Comparison of ENCODE assay signal across 19 cellular contexts in genomic region chr3:184552863-184553262, GRCh38. TPM values are rescaled to one million over a fixed set of nuclear protein-coding genes. Genes with fewer than 3 reads are reported as not detected.
A peak's percentile ranks its signal among the peaks of the same experiment; 100 is the strongest.
DNase-seq lines count a peak whose midpoint lies in the region; TF ChIP-seq lines count a peak whose summit lies in the region.
"Had no signal": no experiment of that assay in that cellular context is flagged by ENCODE, and none has a peak within 500 bp of the region (broad histone marks: within the 10 kb centered on the region; RNA-seq: fewer than 3 reads in every experiment).

No MANE protein-coding gene starts in this region.

- H3K27ac ChIP-seq in neuronal stem cell (replicated peaks; ENCODE audit: low read length) (no peak overlapping the region), tibial artery (no peak overlapping the region), vagina (no peak overlapping the region)
- H3K27ac ChIP-seq: 22Rv1, BLaER1, C4-2B, GM23248 had no signal

- H3K9me3 Mint-ChIP-seq in chondrocyte (ENCODE audit: low read depth): no peaks in the 10 kb centered on the region
- H3K9me3 Mint-ChIP-seq: CD8-positive, alpha-beta T cell had no signal

- no peak overlapping the region for H2BK120ac ChIP-seq in neuronal stem cell (ENCODE audit: low read depth, low read length)

- TF ChIP-seq POLR2A in vagina (IDR thresholded peaks at IDR 0.05): no peak

- H4K8ac ChIP-seq in neuronal stem cell (ENCODE audit: low read depth, low read length): no peak overlapping the region

- peak; percentile 17 for DNase-seq in activated effector memory CD4-positive, alpha-beta T cell treated with anti-CD3 and anti-CD28 coated beads, Interleukin-2, amount 50 U/mL, for 16 hours
- no peak for DNase-seq in activated effector memory CD4-positive, alpha-beta T cell treated with Interleukin-2 at 50 U/mL for 16 hours
- DNase-seq in chondrocyte (ENCODE audit: low spot score) (peak; percentile 33), neuronal stem cell (ENCODE audit: low spot score) (no peak), tibial artery (no peak), vagina (ENCODE audit: extremely low spot score in 2 of 2) (no peak), amniotic stem cell (lab: John Stamatoyannopoulos, UW) (no peak)
- DNase-seq: Caco-2; CD4-positive, CD25-positive, alpha-beta regulatory T cell; CD8-positive, alpha-beta T cell; DMS153; DND-41; GM23248; HCEC 1CT had no signal

- H2AFZ ChIP-seq in neuronal stem cell (ENCODE audit: low read length): no peak overlapping the region
- H2AFZ ChIP-seq: GM23248 had no signal

- no CpG with 5 or more reads among the region's 13 CpGs for WGBS in neuronal stem cell (ENCODE audit: extremely low coverage in 2 of 2, insufficient read length in 2 of 2, insufficient replicate concordance in 1 of 2), 2 donors

- H3K4me1 ChIP-seq in neuronal stem cell (ENCODE audit: control insufficient read depth in 2 of 2, insufficient read depth in 1 of 2, low read depth in 1 of 2, low read length in 2 of 2): peaks cover 0 to 10% of the 10 kb centered on the region in 2 donors
- peaks cover 0 to 5% (median 0%) of the 10 kb centered on the region in 4 donors for H3K4me1 ChIP-seq in tibial artery
- no peaks in the 10 kb centered on the region for H3K4me1 ChIP-seq in vagina
- H3K4me1 ChIP-seq: BLaER1, Caco-2 had no signal

- no peak overlapping the region for H4K91ac ChIP-seq in neuronal stem cell (ENCODE audit: low read depth, low read length, poor library complexity)

- H2BK12ac ChIP-seq in neuronal stem cell (ENCODE audit: low read length): no peak overlapping the region

- H3K4me2 ChIP-seq in neuronal stem cell (ENCODE audit: insufficient read depth, low read length, poor library complexity, severe bottlenecking): no peak overlapping the region
- H3K4me2 ChIP-seq: BLaER1 had no signal

- H3K27me3 ChIP-seq in neuronal stem cell (ENCODE audit: control insufficient read depth in 3 of 3, insufficient read depth in 3 of 3, low read depth in 1 of 3, low read length in 3 of 3) (peaks cover 0 to 63% (median 0%) of the 10 kb centered on the region in 3 experiments), tibial artery (peaks cover 0 to 31% of the 10 kb centered on the region in 2 donors), vagina (no peaks in the 10 kb centered on the region)
- H3K27me3 ChIP-seq: BLaER1 had no signal

- H2AK5ac ChIP-seq in neuronal stem cell (ENCODE audit: low read depth, low read length): no peak overlapping the region

- no peak overlapping the region for H3K18ac ChIP-seq in neuronal stem cell (ENCODE audit: low read length)

- no peaks in the 10 kb centered on the region for H3K9me3 ChIP-seq in neuronal stem cell (replicated peaks in 1 of 2; ENCODE audit: control insufficient read depth in 2 of 2, insufficient read depth in 1 of 2, low read depth in 1 of 2, low read length in 2 of 2)
- H3K9me3 ChIP-seq in tibial artery: no peaks in the 10 kb centered on the region
- no peaks in the 10 kb centered on the region for H3K9me3 ChIP-seq in vagina
- H3K9me3 ChIP-seq: BLaER1, Caco-2 had no signal

- no peak overlapping the region for H3K4ac ChIP-seq in neuronal stem cell (ENCODE audit: low read length)

- no peaks in the 10 kb centered on the region for H3K36me3 ChIP-seq in neuronal stem cell (replicated peaks in 1 of 2; ENCODE audit: control insufficient read depth in 2 of 2, insufficient read depth in 2 of 2, low read length in 2 of 2)
- no peaks in the 10 kb centered on the region for H3K36me3 ChIP-seq in tibial artery
- H3K36me3 ChIP-seq in vagina: no peaks in the 10 kb centered on the region
- H3K36me3 ChIP-seq: BLaER1 had no signal

- no peak overlapping the region for H2BK5ac ChIP-seq in neuronal stem cell (ENCODE audit: low read length)

- no peaks in the 10 kb centered on the region for H3K79me1 ChIP-seq in neuronal stem cell (ENCODE audit: low read depth, low read length)

- TF ChIP-seq CTCF in chondrocyte (IDR thresholded peaks at IDR 0.05): no peak
- no peak for TF ChIP-seq CTCF in tibial artery (IDR thresholded peaks at IDR 0.05)
- TF ChIP-seq CTCF in vagina (IDR thresholded peaks at IDR 0.05): no peak

- no peak overlapping the region for H3K14ac ChIP-seq in neuronal stem cell (ENCODE audit: low read length)

- no peak overlapping the region for H3K27ac Mint-ChIP-seq in chondrocyte (ENCODE audit: unreplicated experiment)
- H3K27ac Mint-ChIP-seq: B cell; CD4-positive, CD25-positive, alpha-beta regulatory T cell; CD8-positive, alpha-beta T cell had no signal

- H3K4me3 ChIP-seq in neuronal stem cell (ENCODE audit: low read length in 2 of 2) (no peak overlapping the region), tibial artery (no peak overlapping the region), vagina (no peak overlapping the region)
- H3K4me3 ChIP-seq: BLaER1, GM12878, GM23248 had no signal

- no peak overlapping the region for H3K23ac ChIP-seq in neuronal stem cell (ENCODE audit: low read depth, low read length, poor library complexity)

- H3K4me1 Mint-ChIP-seq in chondrocyte (ENCODE audit: low read depth): no peaks in the 10 kb centered on the region
- H3K4me1 Mint-ChIP-seq: B cell had no signal

- peak overlapping the region; percentile 7 for H3K9ac ChIP-seq in neuronal stem cell (ENCODE audit: low read depth, low read length, poor library complexity)
- H3K9ac ChIP-seq: BLaER1, GM23248 had no signal

- intact Hi-C loops in tibial artery (cut with DNase I; ENCODE audit: low total_unique reads): no loop called here
- intact Hi-C loops in vagina (cut with DNase I): no loop called here

- no peak overlapping the region for H3K4me3 Mint-ChIP-seq in chondrocyte (ENCODE audit: unreplicated experiment)
- H3K4me3 Mint-ChIP-seq: B cell; CD4-positive, CD25-positive, alpha-beta regulatory T cell; CD8-positive, alpha-beta T cell had no signal

- peaks cover 24% of the 10 kb centered on the region for H3K27me3 Mint-ChIP-seq in chondrocyte (ENCODE audit: low read depth)

- H2BK15ac ChIP-seq in neuronal stem cell (ENCODE audit: low read length): no peak overlapping the region

- H3K36me3 Mint-ChIP-seq in chondrocyte (ENCODE audit: low read depth): no peaks in the 10 kb centered on the region
- H3K36me3 Mint-ChIP-seq: CD4-positive, CD25-positive, alpha-beta regulatory T cell; CD8-positive, alpha-beta T cell had no signal

RNA-seq across cellular contexts. Expression of gene EPHB3, which starts 8.7 kb away (rescaled TPM):
- total RNA-seq in chondrocyte (7.2 to 11.6 TPM (median 7.5 TPM) in 3 replicates), vagina (17.7 TPM)
- 3.8 TPM for polyA plus RNA-seq in neuronal stem cell (2013, experiment 1 of 2)
- 4.3 TPM for polyA plus RNA-seq in neuronal stem cell (2013, experiment 2 of 2)
- total RNA-seq: CD4-positive, CD25-positive, alpha-beta regulatory T cell; CD8-positive, alpha-beta T cell; GM12878 had no signal
- polyA plus RNA-seq: CD4-positive, CD25-positive, alpha-beta regulatory T cell had no signal

Comparison
In these comparisons a context has a peak if more than half of its experiments do, and no peak if none do; other contexts are left out.
1. DNase-seq: peak in activated effector memory CD4-positive, alpha-beta T cell treated with anti-CD3 and anti-CD28 coated beads, Interleukin-2, amount 50 U/mL, for 16 hours (single experiment) and chondrocyte (single experiment); none in activated effector memory CD4-positive, alpha-beta T cell treated with Interleukin-2 at 50 U/mL for 16 hours (single experiment), neuronal stem cell (single experiment), tibial artery (0 of 2), vagina (0 of 2) and amniotic stem cell (single experiment).